ENCODE assay signal across 10 cellular contexts in genomic region chr6:13617066-13617465, GRCh38. TPM values are rescaled to one million over a fixed set of nuclear protein-coding genes. Genes with fewer than 3 reads are reported as not detected.
DNase-seq lines count a peak whose midpoint lies in the region; ATAC-seq, FAIRE-seq and TF ChIP-seq lines count a peak whose summit lies in the region.
"Had no signal": no experiment of that assay in that cellular context is flagged by ENCODE, and none has a peak within 500 bp of the region (broad histone marks: within the 10 kb centered on the region; RNA-seq: fewer than 3 reads in every experiment).

No MANE protein-coding gene starts in this region.

- H3K9me3 Mint-ChIP-seq in activated naive CD4-positive, alpha-beta T cell treated with anti-CD3 and anti-CD28 coated beads for 36 hours: no peaks in the 10 kb centered on the region
- no peaks in the 10 kb centered on the region for H3K9me3 Mint-ChIP-seq in stimulated activated naive CD8-positive, alpha-beta T cell treated with anti-CD3 and anti-CD28 coated beads, Interleukin-15, amount 100 ng/mL, for 72 hours

- H3K9me3 ChIP-seq in SU-DHL-6 (ENCODE audit: insufficient read depth, low read length) (no peaks in the 10 kb centered on the region), endothelial cell of umbilical vein (replicated peaks; ENCODE audit: control insufficient read depth, insufficient read depth, low read length) (no peaks in the 10 kb centered on the region)

- H3K4me1 ChIP-seq in endothelial cell of umbilical vein (ENCODE audit: control insufficient read depth, extremely low read depth, insufficient read depth, low read length): peaks cover 17% of the 10 kb centered on the region
- no peaks in the 10 kb centered on the region for H3K4me1 ChIP-seq in foreskin keratinocyte

- peaks cover 32% of the 10 kb centered on the region for H3K36me3 Mint-ChIP-seq in activated naive CD4-positive, alpha-beta T cell treated with anti-CD3 and anti-CD28 coated beads for 36 hours (ENCODE audit: low read depth)

- H3K36me3 ChIP-seq in SU-DHL-6 (ENCODE audit: low read length) (peaks cover 51% of the 10 kb centered on the region), endothelial cell of umbilical vein (ENCODE audit: control insufficient read depth in 2 of 2, extremely low read depth in 1 of 2, insufficient read depth in 2 of 2, low read length in 2 of 2) (peaks cover 8 to 35% of the 10 kb centered on the region in 2 experiments)

- POLR2A ChIA-PET in endothelial cell of umbilical vein (lab: Charles Lee): no interaction called here

- dilution Hi-C loops in endothelial cell of umbilical vein (cut with MboI; ENCODE audit: extremely low pct_ligation_motif_present, low sequenced_read_pairs): no loop called here

- ATAC-seq in stimulated activated naive CD8-positive, alpha-beta T cell treated with anti-CD3 and anti-CD28 coated beads, Interleukin-15, amount 100 ng/mL, for 72 hours: no peak
- ATAC-seq in foreskin keratinocyte: no peak

- H3K27me3 Mint-ChIP-seq in activated naive CD4-positive, alpha-beta T cell treated with anti-CD3 and anti-CD28 coated beads for 36 hours (ENCODE audit: low read depth): no peaks in the 10 kb centered on the region
- H3K27me3 Mint-ChIP-seq in stimulated activated naive CD8-positive, alpha-beta T cell treated with anti-CD3 and anti-CD28 coated beads, Interleukin-15, amount 100 ng/mL, for 72 hours: no peaks in the 10 kb centered on the region

- no peaks in the 10 kb centered on the region for H3K9me2 ChIP-seq in SU-DHL-6 (replicated peaks; ENCODE audit: insufficient read depth, low read length)

- peaks cover 45% of the 10 kb centered on the region for H3K4me1 Mint-ChIP-seq in activated naive CD4-positive, alpha-beta T cell treated with anti-CD3 and anti-CD28 coated beads for 36 hours (ENCODE audit: low read depth)
- H3K4me1 Mint-ChIP-seq in stimulated activated naive CD8-positive, alpha-beta T cell treated with anti-CD3 and anti-CD28 coated beads, Interleukin-15, amount 100 ng/mL, for 72 hours: peaks cover 39% of the 10 kb centered on the region

- H3K79me2 ChIP-seq in SU-DHL-6 (ENCODE audit: insufficient read depth, low read length) (peaks cover 37% of the 10 kb centered on the region), endothelial cell of umbilical vein (ENCODE audit: control insufficient read depth, insufficient read depth, low read length) (peaks cover 28% of the 10 kb centered on the region)

- CTCF ChIA-PET in activated naive CD4-positive, alpha-beta T cell treated with anti-CD3 and anti-CD28 coated beads for 36 hours (lab: Charles Lee): interaction anchor here (0.6 to 3.0 kb wide), 11 partner anchors 13 to 270 kb away, joined by 3 to 18 read pairs (median 3); partner anchors contain the start of gene SIRT5
- CTCF ChIA-PET in endothelial cell of umbilical vein (lab: Charles Lee): interaction anchor here (1.1 to 3.0 kb wide), 4 partner anchors 8 to 315 kb away, joined by 3 to 25 read pairs (median 8); no protein-coding TSS in a partner anchor

- H4K20me1 ChIP-seq in SU-DHL-6 (ENCODE audit: low read depth, low read length): peaks cover 16% of the 10 kb centered on the region
- no peaks in the 10 kb centered on the region for H4K20me1 ChIP-seq in endothelial cell of umbilical vein (replicated peaks; ENCODE audit: control insufficient read depth, extremely low read depth, insufficient read depth, low read length)

- FAIRE-seq in endothelial cell of umbilical vein (lab: Jason Lieb, UNC): no peak

- peak overlapping the region; percentile 74 for H3K9ac ChIP-seq in SU-DHL-6 (ENCODE audit: low read length)
- H3K9ac ChIP-seq in endothelial cell of umbilical vein (replicated peaks; ENCODE audit: extremely low read depth, insufficient read depth, low read length): no peak overlapping the region

- H3K9me1 ChIP-seq in endothelial cell of umbilical vein (replicated peaks; ENCODE audit: control insufficient read depth, extremely low read depth, insufficient read depth, low read length): no peaks in the 10 kb centered on the region

- no peak for TF ChIP-seq CTCF in SU-DHL-6 (IDR thresholded peaks at IDR 0.05; ENCODE audit: insufficient read depth, low read length, poor library complexity, severe bottlenecking)
- TF ChIP-seq CTCF in endothelial cell of umbilical vein (IDR thresholded peaks at IDR 0.05; ENCODE audit: extremely low read depth in 1 of 2, insufficient read depth in 1 of 2, low read depth in 1 of 2, low read length in 2 of 2): no peak
- TF ChIP-seq CTCF in foreskin keratinocyte (conservative IDR thresholded peaks at IDR 0.05): no peak

- H2AFZ ChIP-seq in SU-DHL-6 (ENCODE audit: low read depth, low read length, severe bottlenecking) (no peak overlapping the region), endothelial cell of umbilical vein (ENCODE audit: low read depth, low read length) (no peak overlapping the region)

- H3K27ac ChIP-seq in SU-DHL-6 (ENCODE audit: low read depth, low read length): peak overlapping the region; percentile 3; the same call in 1 of the 2 replicates
- no peak overlapping the region for H3K27ac ChIP-seq in endothelial cell of umbilical vein (ENCODE audit: insufficient read depth, low read depth, low read length)
- H3K27ac ChIP-seq in foreskin keratinocyte: no peak overlapping the region

- H3F3A ChIP-seq in SU-DHL-6 (ENCODE audit: insufficient read depth): peaks cover 46% of the 10 kb centered on the region

- intact Hi-C loops in activated naive CD4-positive, alpha-beta T cell treated with anti-CD3 and anti-CD28 coated beads for 36 hours (cut with micrococcal nuclease): loop anchor here (5.0 to 10.0 kb wide), 3 partner anchors 260 to 498 kb away; partner anchors contain the start of gene CD83
- intact Hi-C loops in endothelial cell of umbilical vein (cut with micrococcal nuclease): loop anchor here (10.0 kb wide), 1 partner anchor 982 kb away; no protein-coding TSS in a partner anchor

- peak overlapping the region; percentile 77 for H3K4me3 ChIP-seq in SU-DHL-6 (ENCODE audit: insufficient read depth, low read length, poor library complexity, severe bottlenecking)
- H3K4me3 ChIP-seq in endothelial cell of umbilical vein (replicated peaks in 1 of 3; ENCODE audit: insufficient read depth in 1 of 3, low read depth in 1 of 3, low read length in 3 of 3): no peak overlapping the region

- H3K27me3 ChIP-seq in SU-DHL-6 (ENCODE audit: low read length): no peaks in the 10 kb centered on the region
- no peaks in the 10 kb centered on the region for H3K27me3 ChIP-seq in endothelial cell of umbilical vein (ENCODE audit: control insufficient read depth in 2 of 2, insufficient read depth in 2 of 2, low read length in 2 of 2)
- no peaks in the 10 kb centered on the region for H3K27me3 ChIP-seq in foreskin keratinocyte

- BruUV-seq in endothelial cell of umbilical vein (replicated peaks; lab: Mats Ljungman, UMichigan): no TSS peak

- peak overlapping the region; percentile 93 for H3K27ac Mint-ChIP-seq in activated naive CD4-positive, alpha-beta T cell treated with anti-CD3 and anti-CD28 coated beads for 36 hours
- peak overlapping the region; percentile 51 to 57 for H3K27ac Mint-ChIP-seq in stimulated activated naive CD8-positive, alpha-beta T cell treated with anti-CD3 and anti-CD28 coated beads, Interleukin-15, amount 100 ng/mL, for 72 hours

- H3K4me2 ChIP-seq in SU-DHL-6 (ENCODE audit: low read depth, low read length, poor library complexity, severe bottlenecking) (peak overlapping the region; percentile 67), endothelial cell of umbilical vein (ENCODE audit: insufficient read depth, low read length) (peak overlapping the region; percentile 70)

- no peak for DNase-seq in activated naive CD4-positive, alpha-beta T cell treated with anti-CD3 and anti-CD28 coated beads for 36 hours
- no peak for DNase-seq in activated naive CD4-positive, alpha-beta T cell treated with anti-CD3 and anti-CD28 coated beads, Interleukin-2, amount 50 U/mL, for 16 hours
- DNase-seq in endothelial cell of umbilical vein (ENCODE audit: low read depth, low spot score) (no peak), foreskin keratinocyte (no peak), CD1c-positive myeloid dendritic cell (ENCODE audit: extremely low spot score) (no peak)
- no peak for DNase-seq in stimulated activated naive CD8-positive, alpha-beta T cell treated with anti-CD3 and anti-CD28 coated beads, Interleukin-15, amount 100 ng/mL, for 72 hours
- DNase-seq in stimulated activated CD4-positive, alpha-beta T cell treated with anti-CD3 and anti-CD28 coated beads, Interleukin-12 subunit alpha, Interleukin-12 subunit beta, amount 100 ng/mL, for 4 hours: no peak
- DNase-seq: AML-193, NCI-H1092 treated with DMSO at 0.1 percent for 48 hours had no signal

- no peak for TF ChIP-seq POLR2A in endothelial cell of umbilical vein (IDR thresholded peaks at IDR 0.05; ENCODE audit: low read depth, low read length)

- H3K4me3 Mint-ChIP-seq in activated naive CD4-positive, alpha-beta T cell treated with anti-CD3 and anti-CD28 coated beads for 36 hours: peak overlapping the region; percentile 99
- H3K4me3 Mint-ChIP-seq in stimulated activated naive CD8-positive, alpha-beta T cell treated with anti-CD3 and anti-CD28 coated beads, Interleukin-15, amount 100 ng/mL, for 72 hours: peak overlapping the region; percentile 95 to 99

RNA-seq across cellular contexts. Expression of gene NOL7, which starts 1.9 kb away (rescaled TPM):
- 10 to 100 TPM; 79.5 to 80.8 TPM for total RNA-seq in activated naive CD4-positive, alpha-beta T cell treated with anti-CD3 and anti-CD28 coated beads for 36 hours
- 75.6 and 80.0 TPM in 2 replicates for total RNA-seq in endothelial cell of umbilical vein
- polyA plus RNA-seq in endothelial cell of umbilical vein: 20.5 and 36.3 TPM in 2 replicates
- 38.8 and 40.8 TPM in 2 replicates for polyA plus RNA-seq in endothelial cell of umbilical vein (2011; cell fraction: cytosol; rRNA removed)
- 15.0 and 29.2 TPM in 2 replicates for polyA plus RNA-seq in endothelial cell of umbilical vein (2011; cell fraction: nucleus; rRNA removed)
- polyA plus RNA-seq in endothelial cell of umbilical vein (2012): 51.6 and 73.6 TPM in 2 replicates
- 4.4 and 6.5 TPM in 2 replicates for polyA minus RNA-seq in endothelial cell of umbilical vein
- polyA minus RNA-seq in endothelial cell of umbilical vein (2011; cell fraction: cytosol; rRNA and poly(A)+ RNA removed): 22.8 TPM
- polyA minus RNA-seq in endothelial cell of umbilical vein (2011; cell fraction: nucleus; rRNA and poly(A)+ RNA removed): 5.3 and 8.2 TPM in 2 replicates
- total RNA-seq in foreskin keratinocyte: 79.1 and 83.9 TPM in 2 replicates
- 86.7 and 96.3 TPM in 2 replicates for polyA plus RNA-seq in foreskin keratinocyte

RNA-seq across cellular contexts. Expression of gene SIRT5, which starts 42.7 kb away (rescaled TPM):
- 1 to 10 TPM; 9.3 to 9.8 TPM for total RNA-seq in activated naive CD4-positive, alpha-beta T cell treated with anti-CD3 and anti-CD28 coated beads for 36 hours
- total RNA-seq in endothelial cell of umbilical vein (7.2 and 8.0 TPM in 2 replicates), foreskin keratinocyte (8.8 and 8.9 TPM in 2 replicates)
- polyA plus RNA-seq in endothelial cell of umbilical vein (3.3 and 4.7 TPM in 2 replicates), foreskin keratinocyte (6.3 and 6.4 TPM in 2 replicates)
- polyA plus RNA-seq in endothelial cell of umbilical vein (2011; cell fraction: cytosol; rRNA removed): 3.9 and 4.6 TPM in 2 replicates
- polyA plus RNA-seq in endothelial cell of umbilical vein (2011; cell fraction: nucleus; rRNA removed): 11.4 and 11.8 TPM in 2 replicates
- 4.6 and 4.7 TPM in 2 replicates for polyA plus RNA-seq in endothelial cell of umbilical vein (2012)
- polyA minus RNA-seq in endothelial cell of umbilical vein: 4.1 and 4.2 TPM in 2 replicates
- 3.1 TPM for polyA minus RNA-seq in endothelial cell of umbilical vein (2011; cell fraction: cytosol; rRNA and poly(A)+ RNA removed)
- polyA minus RNA-seq in endothelial cell of umbilical vein (2011; cell fraction: nucleus; rRNA and poly(A)+ RNA removed): 3.8 and 3.9 TPM in 2 replicates
